ENCODE assay signal across 8 cellular contexts in the genomic region with DNA sequence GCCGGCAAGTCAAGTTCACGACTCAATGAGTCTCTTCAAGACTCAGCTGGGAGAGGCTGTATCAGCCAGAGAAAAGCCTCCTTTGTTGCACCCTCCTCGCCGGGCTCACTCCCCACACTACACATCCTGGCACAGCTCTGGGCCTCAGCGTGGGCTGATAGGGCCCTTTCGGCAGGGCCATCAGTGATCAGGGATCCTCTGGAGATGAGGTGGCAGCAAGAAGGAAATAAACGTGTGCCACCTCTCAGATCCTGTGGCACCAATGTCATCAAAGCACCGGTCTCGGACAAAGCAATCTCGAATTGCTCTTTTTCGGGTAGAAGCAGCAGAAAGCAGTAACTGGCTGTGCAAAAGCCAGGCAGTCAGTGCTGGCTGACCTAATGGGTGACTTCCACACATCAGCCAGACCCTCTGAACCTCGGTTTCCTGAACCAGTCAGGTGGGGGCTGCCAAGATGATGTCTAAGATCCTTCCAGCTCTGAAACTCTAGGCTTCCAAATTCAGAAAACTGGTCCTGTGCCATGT. TPM values are rescaled to one million over a fixed set of nuclear protein-coding genes. Genes with fewer than 3 reads are reported as not detected.
DNase-seq lines count a peak whose midpoint lies in the region; ATAC-seq and TF ChIP-seq lines count a peak whose summit lies in the region.

No MANE protein-coding gene starts in this region.

- H3K27ac ChIP-seq in cardiac muscle cell (peak overlapping the region; percentile 81), transverse colon (peak overlapping the region; percentile 88 to 98 (median 92))

- peaks cover 5% of the 10 kb centered on the region for H3K36me3 ChIP-seq in cardiac muscle cell
- peaks cover 0 to 5% (median 0%) of the 10 kb centered on the region in 4 donors for H3K36me3 ChIP-seq in transverse colon

- H3K9me3 Mint-ChIP-seq in brain (no peaks in the 10 kb centered on the region), mesothelial cell of epicardium (no peaks in the 10 kb centered on the region)

- peaks cover 80% of the 10 kb centered on the region for H3K4me1 Mint-ChIP-seq in brain
- H3K4me1 Mint-ChIP-seq in mesothelial cell of epicardium: peaks cover 58% of the 10 kb centered on the region

- H3K4me3 Mint-ChIP-seq in brain: peak overlapping the region; percentile 96 to 99 (median 98)
- peak overlapping the region; percentile 96 for H3K4me3 Mint-ChIP-seq in mesothelial cell of epicardium

- H3K36me3 Mint-ChIP-seq in brain (peaks cover 27% of the 10 kb centered on the region), mesothelial cell of epicardium (peaks cover 7% of the 10 kb centered on the region)

- no peak for TF ChIP-seq EP300 in transverse colon (IDR thresholded peaks at IDR 0.05; ENCODE audit: low read depth)

- WGBS in transverse colon (ENCODE audit: low coverage in 1 of 2), 2 donors: 10 to 34% methylated on average over 2 to 12 of the region's 12 CpGs

- H3K27ac Mint-ChIP-seq in brain (peak overlapping the region; percentile 81 to 97 (median 84)), mesothelial cell of epicardium (peak overlapping the region; percentile 99)

- ATAC-seq in Right ventricle myocardium superior (ENCODE audit: poor library complexity): no peak

- H3K27me3 Mint-ChIP-seq in brain (peaks cover 15% of the 10 kb centered on the region), mesothelial cell of epicardium (ENCODE audit: low read depth) (no peaks in the 10 kb centered on the region)

- no peaks in the 10 kb centered on the region for H3K27me3 ChIP-seq in cardiac muscle cell
- no peaks in the 10 kb centered on the region for H3K27me3 ChIP-seq in transverse colon

- no peak for DNase-seq in cardiac muscle cell (ENCODE audit: low read depth in 1 of 2, low spot score in 1 of 2)
- DNase-seq in Right ventricle myocardium superior: no peak
- no peak for DNase-seq in mesothelial cell of epicardium (ENCODE audit: low spot score in 2 of 2, unreplicated experiment in 2 of 2)
- DNase-seq in transverse colon: no peak
- DNase-seq in dedifferentiated amniotic fluid mesenchymal stem cell (ENCODE audit: extremely low spot score): no peak
- DNase-seq in GM13977 (ENCODE audit: low spot score): no peak
- no peak for DNase-seq in NCI-H1105 treated with DMSO at 0.1 percent for 48 hours (lab: John Stamatoyannopoulos, UW)

- in situ Hi-C loops in transverse colon (cut with MboI; ENCODE audit: low pct_ligation_motif_present in 1 of 4, low pct_unique_long_range_greater_than_20kb in 1 of 4, low sequenced_read_pairs in 3 of 4) (no loop called here), GM13977 (cut with MboI; ENCODE audit: low pct_unique_long_range_greater_than_20kb, low sequenced_read_pairs, unreplicated experiment) (no loop called here)

- H3K4me3 ChIP-seq in cardiac muscle cell (peak overlapping the region; percentile 81), transverse colon (peak overlapping the region; percentile 1 to 72 (median 58))

- H3K4me1 ChIP-seq in cardiac muscle cell (ENCODE audit: low read depth) (peaks cover 49% of the 10 kb centered on the region), transverse colon (peaks cover 40 to 74% (median 61%) of the 10 kb centered on the region in 4 donors)

- intact Hi-C loops in Right ventricle myocardium superior (cut with DNase I) (no loop called here), transverse colon (cut with DNase I; ENCODE audit: low total_unique reads) (no loop called here)

- TF ChIP-seq POLR2A in transverse colon (IDR thresholded peaks at IDR 0.05): no peak

- H3K9me3 ChIP-seq in cardiac muscle cell (ENCODE audit: low read depth) (no peaks in the 10 kb centered on the region), transverse colon (no peaks in the 10 kb centered on the region)

- TF ChIP-seq CTCF in cardiac muscle cell (IDR thresholded peaks at IDR 0.05; ENCODE audit: low read depth, low read length): no peak
- no peak for TF ChIP-seq CTCF in brain (conservative IDR thresholded peaks at IDR 0.05)
- TF ChIP-seq CTCF in mesothelial cell of epicardium (IDR thresholded peaks at IDR 0.05; ENCODE audit: unreplicated experiment): no peak
- TF ChIP-seq CTCF in transverse colon (IDR thresholded peaks at IDR 0.05): no peak
- TF ChIP-seq CTCF in GM13977 (IDR thresholded peaks at IDR 0.05; ENCODE audit: extremely low read depth, insufficient read depth, missing control alignments): no peak

RNA-seq across cellular contexts. Expression of gene EHD1, which starts 2.1 kb away (rescaled TPM):
- total RNA-seq in cardiac muscle cell: 119 and 160 TPM in 2 replicates
- polyA plus RNA-seq in cardiac muscle cell: 57.4 and 70.0 TPM in 2 replicates
- 47.4 TPM for total RNA-seq in Right ventricle myocardium superior
- polyA plus RNA-seq in brain (ENCODE audit: insufficient read depth, low read depth, low replicate concordance): 43.9 TPM
- total RNA-seq in mesothelial cell of epicardium: 84.9 to 94.5 TPM (median 86.8 TPM) in 3 replicates
- total RNA-seq in transverse colon: 100 to 1,000 TPM in 2 of 4 donors, 10 to 100 TPM in 2; 67.9 to 202 (median 116) TPM

RNA-seq across cellular contexts. Expression of gene CDC42BPG, which starts 31.8 kb away (rescaled TPM):
- total RNA-seq in cardiac muscle cell (4.6 and 10.1 TPM in 2 replicates), Right ventricle myocardium superior (0.35 TPM), mesothelial cell of epicardium (24.6 to 30.1 TPM (median 25.0 TPM) in 3 replicates), transverse colon (10 to 100 TPM; 32.6 to 82.3 (median 46.9) TPM)
- polyA plus RNA-seq in cardiac muscle cell (2.2 and 3.5 TPM in 2 replicates), brain (ENCODE audit: insufficient read depth, low read depth, low replicate concordance) (9.5 TPM)

RNA-seq across cellular contexts. Expression of gene ATG2A, which starts 40.7 kb away (rescaled TPM):
- 33.9 and 36.2 TPM in 2 replicates for total RNA-seq in cardiac muscle cell
- 8.1 and 13.3 TPM in 2 replicates for polyA plus RNA-seq in cardiac muscle cell
- 11.5 TPM for total RNA-seq in Right ventricle myocardium superior
- 20.4 TPM for polyA plus RNA-seq in brain (ENCODE audit: insufficient read depth, low read depth, low replicate concordance)
- 29.8 to 32.9 TPM (median 31.7 TPM) in 3 replicates for total RNA-seq in mesothelial cell of epicardium
- total RNA-seq in transverse colon: 10 to 100 TPM; 30.1 to 82.3 (median 46.4) TPM

RNA-seq across cellular contexts. Expression of gene PPP2R5B, which starts 48.2 kb away (rescaled TPM):
- total RNA-seq in cardiac muscle cell: 26.2 and 29.2 TPM in 2 replicates
- 29.2 and 30.7 TPM in 2 replicates for polyA plus RNA-seq in cardiac muscle cell
- total RNA-seq in Right ventricle myocardium superior: 20.6 TPM
- polyA plus RNA-seq in brain (ENCODE audit: insufficient read depth, low read depth, low replicate concordance): 58.2 TPM
- total RNA-seq in mesothelial cell of epicardium: 12.3 to 14.4 TPM (median 13.5 TPM) in 3 replicates
- 10 to 100 TPM; 16.7 to 38.1 (median 26.8) TPM for total RNA-seq in transverse colon

RNA-seq across cellular contexts. Expression of gene GPHA2, which starts 59.4 kb away (rescaled TPM):
- total RNA-seq in cardiac muscle cell (not detected in 2 replicates), Right ventricle myocardium superior (not detected), mesothelial cell of epicardium (not detected in 3 replicates), transverse colon (1 to 10 TPM in 1 of 4 donors, not detected in 3; 6.0 TPM)
- polyA plus RNA-seq in cardiac muscle cell (0.60 TPM in 1 of 2 replicates, not detected in the other), brain (ENCODE audit: insufficient read depth, low read depth, low replicate concordance) (not detected)
